ENCODE assay signal across 21 cellular contexts in the genomic region with DNA sequence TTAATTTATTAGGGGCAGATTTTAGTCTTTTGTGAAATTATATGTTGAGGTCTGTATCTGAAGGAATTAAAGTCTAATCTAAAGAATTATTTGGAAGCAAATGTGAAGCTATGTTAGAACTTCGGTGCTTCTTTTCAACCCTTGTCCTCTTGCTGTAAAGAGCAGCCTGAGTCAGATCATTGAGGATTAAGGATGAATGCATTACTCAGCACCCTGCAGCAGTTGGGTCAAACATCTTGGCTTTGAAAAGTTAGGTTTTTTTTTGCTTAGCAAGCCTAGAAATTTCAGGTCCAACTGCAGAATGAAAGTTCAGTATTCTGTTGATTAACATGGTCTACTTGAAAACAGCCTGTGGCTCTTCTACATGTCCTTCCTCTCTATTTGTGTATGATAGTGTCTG. TPM values are rescaled to one million over a fixed set of nuclear protein-coding genes. Genes with fewer than 3 reads are reported as not detected.
A peak's percentile ranks its signal among the peaks of the same experiment; 100 is the strongest.
DNase-seq lines count a peak whose midpoint lies in the region; TF ChIP-seq lines count a peak whose summit lies in the region.
"Had no signal": no experiment of that assay in that cellular context is flagged by ENCODE, and none has a peak within 500 bp of the region (broad histone marks: within the 10 kb centered on the region; RNA-seq: fewer than 3 reads in every experiment).

No MANE protein-coding gene starts in this region.

- TF ChIP-seq EP300 in sigmoid colon (IDR thresholded peaks at IDR 0.05) = no peak

- in situ Hi-C loops in ACHN (cut with HindIII; ENCODE audit: low pct_ligation_motif_present, low pct_unique_long_range_greater_than_20kb, low sequenced_read_pairs) = no loop called here

- no peak for TF ChIP-seq POLR2A in lower leg skin (IDR thresholded peaks at IDR 0.05)
- no peak for TF ChIP-seq POLR2A in sigmoid colon (IDR thresholded peaks at IDR 0.05)

- no peak overlapping the region for H3K4me3 ChIP-seq in lower leg skin (ENCODE audit: low read depth, poor library complexity, severe bottlenecking)
- H3K4me3 ChIP-seq in sigmoid colon = no peak overlapping the region
- H3K4me3 ChIP-seq: gastroesophageal sphincter, mucosa of descending colon, tibial nerve had no signal

- intact Hi-C loops in lower leg skin (cut with DNase I; ENCODE audit: low total_unique reads) (no loop called here), sigmoid colon (cut with DNase I) (no loop called here)

- DNase-seq in ACHN (peak; percentile 21), HPDE6-E6E7 (ENCODE audit: extremely low spot score) (peak; percentile 17), astrocyte of the hippocampus (ENCODE audit: low read depth, low spot score) (peak; percentile 15), glomerular visceral epithelial cell (ENCODE audit: extremely low spot score) (peak; percentile 20), MV-4-11 (lab: John Stamatoyannopoulos, UW) (no peak), lower leg skin (ENCODE audit: low spot score in 2 of 2) (no peak), sigmoid colon (no peak), COLO668 (lab: John Stamatoyannopoulos, UW; ENCODE audit: unreplicated experiment) (no peak)
- DNase-seq: activated B cell treated with CpG ODN at 0.5 μM for 24 hours; CD4-positive, alpha-beta T cell; cerebellar nuclear complex; endodermal cell; mucosa of descending colon; NCI-H2081; NCI-H510A; SHP77; stimulated activated naive CD4-positive, alpha-beta T cell had no signal

- no peak for TF ChIP-seq CTCF in lower leg skin (IDR thresholded peaks at IDR 0.05)
- no peak for TF ChIP-seq CTCF in sigmoid colon (IDR thresholded peaks at IDR 0.05)

- WGBS in lower leg skin, 2 donors = 61 to 70% methylated on average over 1 of the region's 1 CpG
- 83 to 91% methylated on average over 1 of the region's 1 CpG for WGBS in sigmoid colon, 2 donors

- no peaks in the 10 kb centered on the region for H3K27me3 ChIP-seq in sigmoid colon
- H3K27me3 ChIP-seq: gastroesophageal sphincter, neutrophil, tibial nerve had no signal

- no peaks in the 10 kb centered on the region for H3K36me3 ChIP-seq in sigmoid colon
- H3K36me3 ChIP-seq: gastroesophageal sphincter, neutrophil, tibial nerve had no signal

- no peaks in the 10 kb centered on the region for H3K9me3 ChIP-seq in sigmoid colon
- H3K9me3 ChIP-seq: gastroesophageal sphincter, mucosa of descending colon, neutrophil, tibial nerve had no signal

- H3K27ac ChIP-seq in sigmoid colon = no peak overlapping the region
- H3K27ac ChIP-seq: gastroesophageal sphincter, neutrophil, tibial nerve had no signal

- peaks cover 0 to 4% (median 0%) of the 10 kb centered on the region in 4 donors for H3K4me1 ChIP-seq in sigmoid colon
- H3K4me1 ChIP-seq: gastroesophageal sphincter, tibial nerve had no signal

RNA-seq across cellular contexts. Expression of gene SLC4A4, which starts 57.6 kb away (rescaled TPM):
- total RNA-seq in lower leg skin = under 1 TPM; 0.25 to 0.51 (median 0.47) TPM
- total RNA-seq in sigmoid colon = 1 to 10 TPM; 3.0 to 4.8 (median 3.5) TPM
- polyA plus RNA-seq in sigmoid colon = 10 to 100 TPM; 10.2 to 21.3 (median 10.6) TPM
- total RNA-seq: A172, activated B cell treated with CpG ODN at 0.5 μM for 24 hours had no signal

Comparison
In these comparisons a context has a peak if more than half of its experiments do, and no peak if none do; other contexts are left out.
1. DNase-seq: peak in ACHN (single experiment), HPDE6-E6E7 (single experiment), astrocyte of the hippocampus (single experiment) and glomerular visceral epithelial cell (single experiment); none in MV-4-11 (single experiment), lower leg skin (0 of 2), sigmoid colon (single experiment) and COLO668 (single experiment).